In genomic region chr11:118171274-118172062, GRCh38 we compare ENCODE assay signal across 8 cellular contexts. TPM values are rescaled to one million over a fixed set of nuclear protein-coding genes. Genes with fewer than 3 reads are reported as not detected.
DNase-seq lines count a peak whose midpoint lies in the region; ATAC-seq and TF ChIP-seq lines count a peak whose summit lies in the region.

No MANE protein-coding gene starts in this region.

- intact Hi-C loops in right lobe of liver (cut with DNase I) = no loop called here

- H3K27ac ChIP-seq in right lobe of liver = no peak overlapping the region

- WGBS in right lobe of liver (ENCODE audit: insufficient coverage, low coverage, low lambda C conversion rate, missing lambda C conversion rate) = 0% methylated on average over 2 of the region's 29 CpGs

- ATAC-seq in right lobe of liver = peak; percentile 72 to 78 (median 74)
- ATAC-seq in HG02642 (IDR thresholded peaks at IDR 0.05; ENCODE audit: poor library complexity, unreplicated experiment) = no peak

- no peak for DNase-seq in AG09309 (ENCODE audit: low read depth)
- DNase-seq in GM19240 (ENCODE audit: insufficient read length, low spot score) = peak; percentile 74
- DNase-seq in NCI-H446 (lab: John Stamatoyannopoulos, UW) = peak; percentile 30 to 83
- DNase-seq in activated CD4-positive, alpha-beta T cell treated with anti-CD3 and anti-CD28 coated beads, Interleukin-2, amount 50 U/mL, for 4 hours = peak; percentile 62 to 67
- DNase-seq in dermis microvascular lymphatic vessel endothelial cell (ENCODE audit: low read depth in 2 of 2) = peak; percentile 39 to 57
- peak; percentile 70 to 78 (median 74) for DNase-seq in right lobe of liver
- peak; percentile 45 to 49 (median 46) for DNase-seq in stimulated activated CD4-positive, alpha-beta T cell treated with anti-CD3 and anti-CD28 coated beads, TNF-alpha, amount 100 ng/mL, for 4 hours (ENCODE audit: low read depth in 3 of 3)

- no peaks in the 10 kb centered on the region for H3K9me3 ChIP-seq in right lobe of liver

- TF ChIP-seq CTCF in AG09309 (IDR thresholded peaks at IDR 0.05; ENCODE audit: control insufficient read depth, insufficient read depth, low read depth, low read length, missing control alignments) (peak; percentile 89), right lobe of liver (IDR thresholded peaks at IDR 0.05) (peak; percentile 71 to 92 (median 90))

- H3K4me3 ChIP-seq in AG09309 (ENCODE audit: control insufficient read depth, low read depth, low read length) (no peak overlapping the region), right lobe of liver (no peak overlapping the region)

- no peak for TF ChIP-seq POLR2A in right lobe of liver (IDR thresholded peaks at IDR 0.05)

- no peaks in the 10 kb centered on the region for H3K27me3 ChIP-seq in right lobe of liver

- no peaks in the 10 kb centered on the region for H3K36me3 ChIP-seq in right lobe of liver

- peaks cover 0 to 16% (median 6%) of the 10 kb centered on the region in 4 donors for H3K4me1 ChIP-seq in right lobe of liver

RNA-seq across cellular contexts. Expression of gene SCN2B, which starts 5.0 kb away (rescaled TPM):
- not detected in 2 replicates for total RNA-seq in dermis microvascular lymphatic vessel endothelial cell
- total RNA-seq in right lobe of liver = not detected

RNA-seq across cellular contexts. Expression of gene SCN4B, which starts 18.8 kb away (rescaled TPM):
- total RNA-seq in dermis microvascular lymphatic vessel endothelial cell (under 0.01 TPM in 2 replicates), right lobe of liver (under 1 TPM; 0.11 to 0.30 (median 0.23) TPM)

RNA-seq across cellular contexts. Expression of gene JAML, which starts 53.3 kb away (rescaled TPM):
- under 0.01 and 0.13 TPM in 2 replicates for total RNA-seq in dermis microvascular lymphatic vessel endothelial cell
- total RNA-seq in right lobe of liver = 1 to 10 TPM; 1.5 to 9.1 (median 3.2) TPM
